27 cellular contexts compared by ENCODE assay signal in genomic region chr5:33828611-33829286, GRCh38.
DNase-seq lines count a peak whose midpoint lies in the region; ATAC-seq and TF ChIP-seq lines count a peak whose summit lies in the region.
"Had no signal": no experiment of that assay in that cellular context is flagged by ENCODE, and none has a peak within 500 bp of the region (broad histone marks: within the 10 kb centered on the region; RNA-seq: fewer than 3 reads in every experiment).

No MANE protein-coding gene starts in this region.

- no peaks in the 10 kb centered on the region for H3K36me3 Mint-ChIP-seq in GM23338 (ENCODE audit: low read depth)
- H3K36me3 Mint-ChIP-seq: activated naive CD8-positive, alpha-beta T cell treated with anti-CD3 and anti-CD28 coated beads for 36 hours had no signal

- no peak overlapping the region for H3K27ac Mint-ChIP-seq in GM23338
- H3K27ac Mint-ChIP-seq: activated CD4-positive, alpha-beta T cell treated with anti-CD3 and anti-CD28 coated beads for 36 hours; activated CD8-positive, alpha-beta T cell treated with anti-CD3 and anti-CD28 coated beads, Interleukin-2, amount 10 ng/mL, durations not matched to agents 7 days and 5 days; activated naive CD8-positive, alpha-beta T cell treated with anti-CD3 and anti-CD28 coated beads for 36 hours; activated T-helper 2 cell treated with anti-CD3 and anti-CD28 coated beads, Interferon-gamma antibody, Interleukin-2, Interleukin-4, amounts not matched to agents 10 μg/mL and 5 μg/mL and 100 μg/mL, durations not matched to agents 14 hours and 24 hours and 36 hours; dendritic cell treated with granulocyte-macrophage colony-stimulating factor and Interleukin-4, amounts not matched to agents 40 ng/mL and 50 ng/mL, for 4 days; T-helper 2 cell treated with Interferon-gamma antibody and Interleukin-4, amounts not matched to agents 5 μg/mL and 100 μg/mL, for 36 hours had no signal

- no peak overlapping the region for H2AFZ ChIP-seq in GM23338

- H3K79me2 ChIP-seq in GM23338 (replicated peaks; ENCODE audit: insufficient read depth) = peaks cover 11% of the 10 kb centered on the region

- no peak for ATAC-seq in GM23338
- ATAC-seq in left lobe of liver = no peak
- ATAC-seq: activated CD4-positive, alpha-beta T cell treated with anti-CD3 and anti-CD28 coated beads for 36 hours; activated CD8-positive, alpha-beta T cell treated with anti-CD3 and anti-CD28 coated beads, Interleukin-2, amount 10 ng/mL, durations not matched to agents 7 days and 5 days; left cardiac atrium had no signal

- TF ChIP-seq CTCF in GM23338 (conservative IDR thresholded peaks at IDR 0.05; ENCODE audit: low read depth in 2 of 2) = no peak

- peaks cover 29% of the 10 kb centered on the region for H3K4me1 Mint-ChIP-seq in GM23338
- H3K4me1 Mint-ChIP-seq: activated CD4-positive, alpha-beta T cell treated with anti-CD3 and anti-CD28 coated beads for 36 hours had no signal

- no peaks in the 10 kb centered on the region for H3K36me3 ChIP-seq in GM23338 (ENCODE audit: insufficient read depth)
- no peaks in the 10 kb centered on the region for H3K36me3 ChIP-seq in MG63
- H3K36me3 ChIP-seq: esophagus muscularis mucosa, neutrophil, prostate gland, uterus had no signal

- H3K9me3 Mint-ChIP-seq in GM23338 = no peaks in the 10 kb centered on the region
- H3K9me3 Mint-ChIP-seq: activated naive CD8-positive, alpha-beta T cell treated with anti-CD3 and anti-CD28 coated beads for 36 hours; activated T-helper 2 cell treated with anti-CD3 and anti-CD28 coated beads, Interferon-gamma antibody, Interleukin-2, Interleukin-4, amounts not matched to agents 10 μg/mL and 5 μg/mL and 100 μg/mL, durations not matched to agents 14 hours and 24 hours and 36 hours; dendritic cell treated with granulocyte-macrophage colony-stimulating factor and Interleukin-4, amounts not matched to agents 40 ng/mL and 50 ng/mL, for 4 days; T-helper 2 cell treated with Interferon-gamma antibody and Interleukin-4, amounts not matched to agents 5 μg/mL and 100 μg/mL, for 36 hours had no signal

- H3K27ac ChIP-seq in GM23338 (ENCODE audit: low read depth) = peak overlapping the region; percentile 12; the same call in 1 of the 2 replicates
- H3K27ac ChIP-seq: esophagus muscularis mucosa, neutrophil, prostate gland, testis, uterus had no signal

- 0 out of 2 replicates have a peak, but pooled peaks cover 7% of the 10 kb centered on the region for H3K9me2 ChIP-seq in GM23338 (ENCODE audit: insufficient read depth)

- DNase-seq in Ammon's horn (ENCODE audit: low spot score) (peak; percentile 11), GM23338 (ENCODE audit: low spot score) (no peak), NCI-H524 treated with DMSO at 0.1 percent for 48 hours (lab: John Stamatoyannopoulos, UW) (peak; percentile 100), glomerular visceral epithelial cell (ENCODE audit: extremely low spot score) (peak; percentile 74), NCI-H2029 treated with DMSO at 0.1 percent for 48 hours (lab: John Stamatoyannopoulos, UW) (no peak), NCI-H2029 (lab: John Stamatoyannopoulos, UW) (no peak), MG63 (no peak), left lobe of liver (ENCODE audit: low spot score) (no peak)
- DNase-seq: activated CD4-positive, alpha-beta T cell treated with anti-CD3 and anti-CD28 coated beads for 36 hours; activated CD8-positive, alpha-beta T cell treated with anti-CD3 and anti-CD28 coated beads, Interleukin-2, amount 10 ng/mL, durations not matched to agents 7 days and 5 days; activated naive CD8-positive, alpha-beta T cell treated with anti-CD3 and anti-CD28 coated beads for 36 hours; C1 segment of cervical spinal cord; central memory CD4-positive, alpha-beta T cell; left cardiac atrium; mesendoderm; NCI-H1105 treated with DMSO at 0.1 percent for 48 hours; NCI-H2081 treated with DMSO at 0.1 percent for 48 hours; NCI-H526; stimulated activated naive CD4-positive, alpha-beta T cell had no signal

- H3K4me2 ChIP-seq in GM23338 = no peak overlapping the region

- H4K20me1 ChIP-seq in GM23338 (replicated peaks; ENCODE audit: insufficient read depth) = no peaks in the 10 kb centered on the region

- no peak overlapping the region for H3K4me3 Mint-ChIP-seq in GM23338
- H3K4me3 Mint-ChIP-seq: activated CD4-positive, alpha-beta T cell treated with anti-CD3 and anti-CD28 coated beads for 36 hours; activated CD8-positive, alpha-beta T cell treated with anti-CD3 and anti-CD28 coated beads, Interleukin-2, amount 10 ng/mL, durations not matched to agents 7 days and 5 days; activated naive CD8-positive, alpha-beta T cell treated with anti-CD3 and anti-CD28 coated beads for 36 hours; dendritic cell treated with granulocyte-macrophage colony-stimulating factor and Interleukin-4, amounts not matched to agents 40 ng/mL and 50 ng/mL, for 4 days; T-helper 2 cell treated with Interferon-gamma antibody and Interleukin-4, amounts not matched to agents 5 μg/mL and 100 μg/mL, for 36 hours had no signal

- no peak overlapping the region for H3K4me3 ChIP-seq in GM23338
- no peak overlapping the region for H3K4me3 ChIP-seq in MG63
- H3K4me3 ChIP-seq: esophagus muscularis mucosa, prostate gland, testis, uterus had no signal

- peaks cover 17% of the 10 kb centered on the region for H3K4me1 ChIP-seq in GM23338 (ENCODE audit: insufficient read depth)
- H3K4me1 ChIP-seq: prostate gland, uterus had no signal

- no peaks in the 10 kb centered on the region; the same call in 1 of the 2 replicates for H3K9me3 ChIP-seq in MG63
- H3K9me3 ChIP-seq: esophagus muscularis mucosa, neutrophil, prostate gland, testis, uterus had no signal

- no peaks in the 10 kb centered on the region for H3F3A ChIP-seq in GM23338 (replicated peaks; ENCODE audit: low read depth)

- no peaks in the 10 kb centered on the region for H3K27me3 Mint-ChIP-seq in GM23338 (ENCODE audit: insufficient read depth, low read depth, poor library complexity)
- H3K27me3 Mint-ChIP-seq: activated CD4-positive, alpha-beta T cell treated with anti-CD3 and anti-CD28 coated beads for 36 hours; activated naive CD8-positive, alpha-beta T cell treated with anti-CD3 and anti-CD28 coated beads for 36 hours; dendritic cell treated with granulocyte-macrophage colony-stimulating factor and Interleukin-4, amounts not matched to agents 40 ng/mL and 50 ng/mL, for 4 days had no signal

- H3K27me3 ChIP-seq in GM23338 (ENCODE audit: insufficient read depth) (no peaks in the 10 kb centered on the region), MG63 (peaks cover 3% of the 10 kb centered on the region; the same call in 1 of the 2 replicates)
- H3K27me3 ChIP-seq: esophagus muscularis mucosa, neutrophil, testis, uterus had no signal

TF ChIP-seq in GM23338, 12 proteins besides CTCF, POLR2A, EP300 and RAD21 (continues in another document):
- TF ChIP-seq, protein P1, sequence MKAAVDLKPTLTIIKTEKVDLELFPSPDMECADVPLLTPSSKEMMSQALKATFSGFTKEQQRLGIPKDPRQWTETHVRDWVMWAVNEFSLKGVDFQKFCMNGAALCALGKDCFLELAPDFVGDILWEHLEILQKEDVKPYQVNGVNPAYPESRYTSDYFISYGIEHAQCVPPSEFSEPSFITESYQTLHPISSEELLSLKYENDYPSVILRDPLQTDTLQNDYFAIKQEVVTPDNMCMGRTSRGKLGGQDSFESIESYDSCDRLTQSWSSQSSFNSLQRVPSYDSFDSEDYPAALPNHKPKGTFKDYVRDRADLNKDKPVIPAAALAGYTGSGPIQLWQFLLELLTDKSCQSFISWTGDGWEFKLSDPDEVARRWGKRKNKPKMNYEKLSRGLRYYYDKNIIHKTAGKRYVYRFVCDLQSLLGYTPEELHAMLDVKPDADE (IDR thresholded peaks at IDR 0.05) = no peak
- TF ChIP-seq REST (IDR thresholded peaks at IDR 0.05; ENCODE audit: unreplicated experiment) (no peak), STAT1 (IDR thresholded peaks at IDR 0.05; ENCODE audit: unreplicated experiment) (no peak), NANOG (IDR thresholded peaks at IDR 0.05; ENCODE audit: borderline replicate concordance) (no peak)

Comparison
In these comparisons a context has a peak if more than half of its experiments do, and no peak if none do; other contexts are left out.
1. DNase-seq: peak in Ammon's horn (single experiment), NCI-H524 treated with DMSO at 0.1 percent for 48 hours (single experiment) and glomerular visceral epithelial cell (single experiment); none in GM23338 (single experiment), NCI-H2029 treated with DMSO at 0.1 percent for 48 hours (single experiment), NCI-H2029 (single experiment), MG63 (single experiment) and left lobe of liver (single experiment).